In the genomic region with DNA sequence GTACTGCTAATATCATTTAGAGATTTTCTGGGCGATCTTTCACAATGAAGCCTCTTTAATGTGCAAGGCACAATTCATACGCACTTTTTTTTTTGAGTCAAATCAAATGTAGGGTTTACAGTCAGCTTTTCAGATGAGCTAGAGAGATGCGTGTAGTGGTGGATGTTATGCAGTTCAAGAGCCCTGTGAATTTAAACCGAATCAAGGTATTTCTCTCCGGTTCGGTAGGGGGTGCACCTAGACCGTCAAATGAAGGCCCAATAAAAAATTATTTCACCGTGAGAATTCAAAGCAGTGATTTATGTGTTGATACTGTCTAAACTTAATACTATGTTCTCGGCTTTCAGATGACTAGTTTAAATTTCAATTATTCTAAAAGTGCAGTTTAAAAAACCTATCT, we compare ENCODE assay signal across 8 cellular contexts. TPM values are rescaled to one million over a fixed set of nuclear protein-coding genes. Genes with fewer than 3 reads are reported as not detected.
DNase-seq lines count a peak whose midpoint lies in the region; ATAC-seq and TF ChIP-seq lines count a peak whose summit lies in the region.

No MANE protein-coding gene starts in this region.

- H3K4me3 Mint-ChIP-seq in activated T-helper 2 cell treated with anti-CD3 and anti-CD28 coated beads, Interferon-gamma antibody, Interleukin-2, Interleukin-4, amounts not matched to agents 10 μg/mL and 5 μg/mL and 100 μg/mL, durations not matched to agents 14 hours and 24 hours and 36 hours (ENCODE audit: low read depth): no peak overlapping the region

- in situ Hi-C loops in transverse colon (cut with MboI; ENCODE audit: low pct_ligation_motif_present in 1 of 4, low pct_unique_long_range_greater_than_20kb in 1 of 4, low sequenced_read_pairs in 3 of 4): no loop called here

- peak overlapping the region; percentile 64; the same call in 1 of the 2 replicates for H3K4me3 ChIP-seq in iPS-20b (ENCODE audit: low read length)
- no peak overlapping the region for H3K4me3 ChIP-seq in tibial artery
- H3K4me3 ChIP-seq in transverse colon: no peak overlapping the region
- no peak overlapping the region for H3K4me3 ChIP-seq in coronary artery

- TF ChIP-seq POLR2A in transverse colon (IDR thresholded peaks at IDR 0.05): no peak

- intact Hi-C loops in tibial artery (cut with DNase I; ENCODE audit: low total_unique reads): no loop called here
- intact Hi-C loops in transverse colon (cut with DNase I; ENCODE audit: low total_unique reads): no loop called here
- intact Hi-C loops in activated T-helper 2 cell treated with anti-CD3 and anti-CD28 coated beads, Interferon-gamma antibody, Interleukin-2, Interleukin-4, amounts not matched to agents 10 μg/mL and 5 μg/mL and 100 μg/mL, durations not matched to agents 14 hours and 24 hours and 36 hours (cut with micrococcal nuclease): loop anchor here (10.0 kb wide), 3 partner anchors 797 to 1167 kb away; a partner anchor contains a TSS

- H3K9me3 Mint-ChIP-seq in activated T-helper 2 cell treated with anti-CD3 and anti-CD28 coated beads, Interferon-gamma antibody, Interleukin-2, Interleukin-4, amounts not matched to agents 10 μg/mL and 5 μg/mL and 100 μg/mL, durations not matched to agents 14 hours and 24 hours and 36 hours: no peaks in the 10 kb centered on the region

- H3K4me1 ChIP-seq in iPS-20b (ENCODE audit: insufficient read depth, low read length): no peaks in the 10 kb centered on the region
- H3K4me1 ChIP-seq in tibial artery: peaks cover 0 to 13% (median 9%) of the 10 kb centered on the region in 4 donors
- peaks cover 0 to 10% (median 7%) of the 10 kb centered on the region in 4 donors for H3K4me1 ChIP-seq in transverse colon

- peak; percentile 41 for ATAC-seq in HG02798 (IDR thresholded peaks at IDR 0.05; ENCODE audit: poor library complexity, unreplicated experiment)

- WGBS in transverse colon (ENCODE audit: low coverage in 1 of 2), 2 donors: 16 to 24% methylated on average over 8 to 9 of the region's 9 CpGs

- no peaks in the 10 kb centered on the region for H3K36me3 ChIP-seq in iPS-20b (ENCODE audit: insufficient read depth, low read depth, low read length)
- H3K36me3 ChIP-seq in tibial artery: no peaks in the 10 kb centered on the region
- H3K36me3 ChIP-seq in transverse colon: no peaks in the 10 kb centered on the region

- peaks cover 50% of the 10 kb centered on the region for H3K27me3 Mint-ChIP-seq in activated T-helper 2 cell treated with anti-CD3 and anti-CD28 coated beads, Interferon-gamma antibody, Interleukin-2, Interleukin-4, amounts not matched to agents 10 μg/mL and 5 μg/mL and 100 μg/mL, durations not matched to agents 14 hours and 24 hours and 36 hours (ENCODE audit: low read depth)

- H3K36me3 Mint-ChIP-seq in activated T-helper 2 cell treated with anti-CD3 and anti-CD28 coated beads, Interferon-gamma antibody, Interleukin-2, Interleukin-4, amounts not matched to agents 10 μg/mL and 5 μg/mL and 100 μg/mL, durations not matched to agents 14 hours and 24 hours and 36 hours (ENCODE audit: low read depth): no peaks in the 10 kb centered on the region

- H3K9ac ChIP-seq in iPS-20b (ENCODE audit: low read depth, low read length): no peak overlapping the region

- DNase-seq in D341Med (ENCODE audit: low spot score): peak; percentile 51
- peak; percentile 35 for DNase-seq in RPMI8226
- no peak for DNase-seq in tibial artery
- no peak for DNase-seq in transverse colon
- no peak for DNase-seq in coronary artery (ENCODE audit: low spot score)
- DNase-seq in activated T-helper 2 cell treated with anti-CD3 and anti-CD28 coated beads, Interferon-gamma antibody, Interleukin-2, Interleukin-4, amounts not matched to agents 10 μg/mL and 5 μg/mL and 100 μg/mL, durations not matched to agents 14 hours and 24 hours and 36 hours (ENCODE audit: low spot score): no peak

- TF ChIP-seq CTCF in tibial artery (IDR thresholded peaks at IDR 0.05) (no peak), transverse colon (IDR thresholded peaks at IDR 0.05) (peak in 2 of 5 experiments; percentile 13 to 19), coronary artery (IDR thresholded peaks at IDR 0.05) (no peak)

- H3K9me3 ChIP-seq in iPS-20b (ENCODE audit: insufficient read depth, low read depth, low read length) (no peaks in the 10 kb centered on the region), tibial artery (no peaks in the 10 kb centered on the region), transverse colon (no peaks in the 10 kb centered on the region)

- no peak overlapping the region for H3K27ac Mint-ChIP-seq in activated T-helper 2 cell treated with anti-CD3 and anti-CD28 coated beads, Interferon-gamma antibody, Interleukin-2, Interleukin-4, amounts not matched to agents 10 μg/mL and 5 μg/mL and 100 μg/mL, durations not matched to agents 14 hours and 24 hours and 36 hours

- no peak for TF ChIP-seq EP300 in transverse colon (IDR thresholded peaks at IDR 0.05; ENCODE audit: low read depth)

- H3K27ac ChIP-seq in iPS-20b (ENCODE audit: low read length): no peak overlapping the region
- H3K27ac ChIP-seq in tibial artery: no peak overlapping the region
- no peak overlapping the region for H3K27ac ChIP-seq in transverse colon
- no peak overlapping the region for H3K27ac ChIP-seq in coronary artery

- H3K27me3 ChIP-seq in iPS-20b (ENCODE audit: insufficient read depth, low read length) (peaks cover 29% of the 10 kb centered on the region), tibial artery (peaks cover 0 to 22% of the 10 kb centered on the region in 2 donors), transverse colon (peaks cover 66% of the 10 kb centered on the region)

- peaks cover 2% of the 10 kb centered on the region for H3K4me1 Mint-ChIP-seq in activated T-helper 2 cell treated with anti-CD3 and anti-CD28 coated beads, Interferon-gamma antibody, Interleukin-2, Interleukin-4, amounts not matched to agents 10 μg/mL and 5 μg/mL and 100 μg/mL, durations not matched to agents 14 hours and 24 hours and 36 hours (ENCODE audit: low read depth)

RNA-seq across cellular contexts. Expression of a gene that starts 1.1 kb away (rescaled TPM):
- total RNA-seq in transverse colon: not detected
- 0.07 and 0.14 TPM in 2 replicates for total RNA-seq in activated T-helper 2 cell treated with anti-CD3 and anti-CD28 coated beads, Interferon-gamma antibody, Interleukin-2, Interleukin-4, amounts not matched to agents 10 μg/mL and 5 μg/mL and 100 μg/mL, durations not matched to agents 14 hours and 24 hours and 36 hours

Comparison
In these comparisons a context has a peak if more than half of its experiments do, and no peak if none do; other contexts are left out.
1. DNase-seq: peak in D341Med (single experiment) and RPMI8226 (single experiment); none in tibial artery (0 of 2), transverse colon (single experiment), coronary artery (single experiment) and activated T-helper 2 cell treated with anti-CD3 and anti-CD28 coated beads, Interferon-gamma antibody, Interleukin-2, Interleukin-4, amounts not matched to agents 10 μg/mL and 5 μg/mL and 100 μg/mL, durations not matched to agents 14 hours and 24 hours and 36 hours (single experiment).